In the genomic region with DNA sequence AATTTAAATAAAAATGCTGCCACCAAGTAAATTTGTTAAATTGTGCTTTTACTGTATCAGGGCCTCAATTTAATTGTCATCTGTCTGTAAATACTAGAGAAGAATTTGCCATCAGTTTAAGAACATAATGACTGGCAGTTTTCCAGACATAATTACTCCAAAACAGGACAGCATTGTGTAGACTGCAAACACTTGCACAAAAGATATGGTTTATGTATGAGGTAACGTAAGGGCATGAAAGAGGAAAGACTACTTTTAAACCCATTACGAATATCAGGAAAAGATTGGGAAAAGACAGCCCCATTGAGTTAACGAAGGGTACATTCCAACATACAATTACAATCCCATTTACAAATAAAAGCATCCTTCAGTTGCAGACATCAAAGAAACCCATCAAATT, we compare ENCODE assay signal across 23 cellular contexts. TPM values are rescaled to one million over a fixed set of nuclear protein-coding genes. Genes with fewer than 3 reads are reported as not detected.
DNase-seq lines count a peak whose midpoint lies in the region; ATAC-seq and TF ChIP-seq lines count a peak whose summit lies in the region.
"Had no signal": no experiment of that assay in that cellular context is flagged by ENCODE, and none has a peak within 500 bp of the region (broad histone marks: within the 10 kb centered on the region; RNA-seq: fewer than 3 reads in every experiment).

No MANE protein-coding gene starts in this region.

- no peak for ATAC-seq in Panc1
- ATAC-seq: lower lobe of right lung, right cardiac atrium, T-cell had no signal

- CTCF ChIA-PET in Panc1 (lab: Charles Lee), result no interaction called here

- H3K4me1 ChIP-seq in Panc1 (ENCODE audit: control insufficient read depth, insufficient read depth, low read length), result no peaks in the 10 kb centered on the region
- H3K4me1 ChIP-seq: BE2C, Caco-2, colonic mucosa, lower lobe of right lung had no signal

- no peaks in the 10 kb centered on the region for H3K27me3 ChIP-seq in Panc1 (ENCODE audit: control insufficient read depth, insufficient read depth, low read length)
- H3K27me3 ChIP-seq: BE2C, brain microvascular endothelial cell, colonic mucosa, heart right ventricle had no signal

- no TSS peak for BruUV-seq in Panc1 (replicated peaks; lab: Mats Ljungman, UMichigan)

- TF ChIP-seq CTCF in Panc1 (IDR thresholded peaks at IDR 0.05), result no peak

- no peaks in the 10 kb centered on the region for H3K36me3 ChIP-seq in Panc1 (ENCODE audit: control insufficient read depth, insufficient read depth, low read length)
- H3K36me3 ChIP-seq: BE2C, brain microvascular endothelial cell, colonic mucosa, heart right ventricle, lower lobe of right lung had no signal

- intact Hi-C loops in Panc1 (cut with micrococcal nuclease; ENCODE audit: unreplicated experiment), result no loop called here

- peak overlapping the region; percentile 36; the same call in 1 of the 2 replicates for H3K27ac ChIP-seq in Panc1 (ENCODE audit: low read length)
- H3K27ac ChIP-seq: brain microvascular endothelial cell, colonic mucosa, lower lobe of right lung had no signal

- in situ Hi-C loops in Panc1 (cut with HindIII; ENCODE audit: low pct_unique_long_range_greater_than_20kb, low sequenced_read_pairs), result no loop called here

- POLR2A ChIA-PET in Panc1 (lab: Charles Lee), result no interaction called here

- no peak overlapping the region for H3K4me3 ChIP-seq in Panc1 (ENCODE audit: low read depth in 2 of 2, low read length in 2 of 2)
- H3K4me3 ChIP-seq: colonic mucosa, heart right ventricle, lower lobe of right lung had no signal

- DNase-seq in NCI-H1092 treated with DMSO at 0.1 percent for 48 hours (lab: John Stamatoyannopoulos, UW) (peak; percentile 9), NCI-H1092 (lab: John Stamatoyannopoulos, UW) (no peak), NCI-H1436 treated with DMSO at 0.1 percent for 48 hours (lab: John Stamatoyannopoulos, UW) (peak; percentile 51), Panc1 (ENCODE audit: low read depth, low spot score) (no peak), midbrain (lab: John Stamatoyannopoulos, UW) (peak; percentile 8), iPS-NIHi11 (ENCODE audit: low spot score) (no peak), NAMALWA (ENCODE audit: low spot score) (no peak), UCSD-AML1 (lab: John Stamatoyannopoulos, UW; ENCODE audit: unreplicated experiment) (no peak)
- DNase-seq: 8988T; activated CD4-positive, alpha-beta T cell treated with anti-CD3 and anti-CD28 coated beads, Interleukin-2, amount 10 ng/mL, durations not matched to agents 24 days and 14 days; BE2C; brain microvascular endothelial cell; Caco-2; colonic mucosa; heart right ventricle; Kasumi-1; lower lobe of right lung; NCI-H1694; NCI-H524; nucleus accumbens; right cardiac atrium; Right ventricle myocardium superior; T-cell had no signal

- H3K9me3 ChIP-seq in Panc1 (ENCODE audit: control insufficient read depth, insufficient read depth, low read depth, low read length), result peaks cover 17% of the 10 kb centered on the region; the same call in 1 of the 2 replicates
- H3K9me3 ChIP-seq: BE2C, Caco-2, colonic mucosa, heart right ventricle, lower lobe of right lung had no signal

RNA-seq across cellular contexts. Expression of a gene that starts 59.8 kb away (rescaled TPM):
- total RNA-seq in Panc1 (2021; ENCODE audit: unreplicated experiment), result 161 TPM
- polyA plus RNA-seq in Panc1 (2012; ENCODE audit: insufficient read length), result 60.4 TPM

Comparison
In these comparisons a context has a peak if more than half of its experiments do, and no peak if none do; other contexts are left out.
1. DNase-seq: peak in NCI-H1092 treated with DMSO at 0.1 percent for 48 hours (single experiment), NCI-H1436 treated with DMSO at 0.1 percent for 48 hours (single experiment) and midbrain (single experiment); none in NCI-H1092 (single experiment), Panc1 (single experiment), iPS-NIHi11 (single experiment), NAMALWA (single experiment) and UCSD-AML1 (single experiment).